Comparison of ENCODE assay signal across 38 cellular contexts in the genomic region with DNA sequence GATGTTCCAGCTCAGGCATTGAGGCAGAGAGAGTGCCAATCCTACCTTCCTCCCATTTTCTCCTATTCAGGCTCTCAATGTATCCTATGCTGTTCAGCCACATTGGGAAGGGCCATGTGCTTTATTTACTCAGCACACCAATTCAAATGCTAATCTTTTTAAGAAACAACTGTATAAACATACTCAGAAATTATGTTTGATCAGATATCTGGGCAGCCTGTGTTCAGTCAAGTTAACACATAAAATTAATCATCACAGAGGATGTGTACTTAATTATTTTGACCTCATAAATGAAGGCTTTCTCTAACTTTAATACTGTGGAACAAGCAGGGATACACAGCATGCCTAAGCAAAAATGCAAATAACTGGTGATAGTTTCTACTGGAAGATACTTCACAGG.
"Had no signal": no experiment of that assay in that cellular context is flagged by ENCODE, and none has a peak within 500 bp of the region (broad histone marks: within the 10 kb centered on the region; RNA-seq: fewer than 3 reads in every experiment).

No MANE protein-coding gene starts in this region.

- H3K9me3 ChIP-seq: ascending aorta, MG63 had no signal

- ATAC-seq: activated naive CD8-positive, alpha-beta T cell treated with anti-CD3 and anti-CD28 coated beads, Interleukin-2, amount 50 U/mL, for 24 hours; activated T-cell treated with anti-CD3 and anti-CD28 coated beads, Interleukin-2, amount 50 U/mL, for 4 hours; Panc1; T-cell had no signal

- H3K36me3 Mint-ChIP-seq: activated CD4-positive, alpha-beta memory T cell treated with anti-CD3 and anti-CD28 coated beads for 36 hours; activated naive CD8-positive, alpha-beta T cell; T-cell had no signal

- H3K27ac ChIP-seq: ascending aorta, cardiac muscle cell, coronary artery, VCaP had no signal

- H3K4me3 Mint-ChIP-seq: activated B cell treated with CpG ODN at 0.5 μM for 24 hours; activated CD4-positive, alpha-beta memory T cell treated with anti-CD3 and anti-CD28 coated beads for 36 hours; activated naive CD4-positive, alpha-beta T cell treated with anti-CD3 and anti-CD28 coated beads for 36 hours; activated naive CD8-positive, alpha-beta T cell; activated naive CD8-positive, alpha-beta T cell treated with anti-CD3 and anti-CD28 coated beads, Interleukin-2, amount 50 U/mL, for 24 hours; activated T-cell treated with anti-CD3 and anti-CD28 coated beads, Interleukin-2, amount 50 U/mL, for 4 hours; activated T-helper 1 cell treated with anti-CD3 and anti-CD28 coated beads, Interleukin-12 subunit alpha, Interleukin-12 subunit beta, Interleukin-2, Interleukin-4 antibody, amounts not matched to agents 30 ng/mL and 10 ng/mL and 1 ng/mL, durations not matched to agents 14 hours and 24 hours and 36 hours; central memory CD8-positive, alpha-beta T cell; T-cell had no signal

- DNase-seq: activated B cell treated with CpG ODN at 0.5 μM for 24 hours; activated CD4-positive, alpha-beta memory T cell treated with anti-CD3 and anti-CD28 coated beads for 36 hours; activated CD4-positive, alpha-beta T cell treated with anti-CD3 and anti-CD28 coated beads for 4 hours; activated CD4-positive, alpha-beta T cell treated with anti-CD3 and anti-CD28 coated beads, Interleukin-2, amount 50 U/mL, for 1 hour; activated CD4-positive, CD25-positive, alpha-beta regulatory T cell treated with anti-CD3 and anti-CD28 coated beads, Interleukin-2, amount 50 U/mL, for 72 hours; activated CD8-positive, alpha-beta memory T cell treated with anti-CD3 and anti-CD28 coated beads, Interleukin-2, amount 50 U/mL, for 4 hours; activated gamma-delta T cell treated with Interleukin-2 at 50 U/mL for 16 hours; activated naive CD4-positive, alpha-beta T cell treated with anti-CD3 and anti-CD28 coated beads for 36 hours; activated naive CD8-positive, alpha-beta T cell treated with anti-CD3 and anti-CD28 coated beads, Interleukin-2, amount 50 U/mL, for 24 hours; activated T-cell treated with anti-CD3 and anti-CD28 coated beads for 4 hours; activated T-cell treated with anti-CD3 and anti-CD28 coated beads, Interleukin-2, amount 50 U/mL, for 4 hours; Karpas-422; KBM-7; MG63; NCI-H1048; NCI-H1105 treated with DMSO at 0.1 percent for 48 hours; NCI-H1436; NCI-H187; NCI-H2029 treated with DMSO at 0.1 percent for 48 hours; NCI-H2107; NCI-H2171 treated with DMSO at 0.1 percent for 48 hours; NCI-H2227 treated with DMSO at 0.1 percent for 48 hours; NCI-H446; NCI-H510A treated with DMSO at 0.1 percent for 48 hours; NCI-H526 treated with DMSO at 0.1 percent for 48 hours; NCI-H82; RPMI8226; T-cell; T-helper 2 cell; T-helper 9 cell had no signal

- H3K27me3 Mint-ChIP-seq: activated B cell treated with CpG ODN at 0.5 μM for 24 hours; activated CD4-positive, alpha-beta memory T cell treated with anti-CD3 and anti-CD28 coated beads for 36 hours; activated naive CD8-positive, alpha-beta T cell; activated naive CD8-positive, alpha-beta T cell treated with anti-CD3 and anti-CD28 coated beads, Interleukin-2, amount 50 U/mL, for 24 hours; central memory CD8-positive, alpha-beta T cell; T-cell had no signal

- H3K4me1 ChIP-seq: ascending aorta had no signal

- H3K27me3 ChIP-seq: ascending aorta, cardiac muscle cell, MG63 had no signal

- H3K4me1 Mint-ChIP-seq: activated B cell treated with CpG ODN at 0.5 μM for 24 hours; activated naive CD8-positive, alpha-beta T cell treated with anti-CD3 and anti-CD28 coated beads, Interleukin-2, amount 50 U/mL, for 24 hours; central memory CD8-positive, alpha-beta T cell; T-cell had no signal

- H3K9me3 Mint-ChIP-seq: activated naive CD4-positive, alpha-beta T cell treated with anti-CD3 and anti-CD28 coated beads for 36 hours; activated T-cell treated with anti-CD3 and anti-CD28 coated beads, Interleukin-2, amount 50 U/mL, for 4 hours; activated T-helper 1 cell treated with anti-CD3 and anti-CD28 coated beads, Interleukin-12 subunit alpha, Interleukin-12 subunit beta, Interleukin-2, Interleukin-4 antibody, amounts not matched to agents 30 ng/mL and 10 ng/mL and 1 ng/mL, durations not matched to agents 14 hours and 24 hours and 36 hours; central memory CD8-positive, alpha-beta T cell; T-cell had no signal

- H3K4me3 ChIP-seq: ascending aorta, cardiac muscle cell, coronary artery, MG63 had no signal

- H3K36me3 ChIP-seq: ascending aorta, cardiac muscle cell, MG63 had no signal

- H3K27ac Mint-ChIP-seq: activated B cell treated with CpG ODN at 0.5 μM for 24 hours; activated CD4-positive, alpha-beta memory T cell treated with anti-CD3 and anti-CD28 coated beads for 36 hours; activated naive CD4-positive, alpha-beta T cell treated with anti-CD3 and anti-CD28 coated beads for 36 hours; activated naive CD8-positive, alpha-beta T cell; activated naive CD8-positive, alpha-beta T cell treated with anti-CD3 and anti-CD28 coated beads, Interleukin-2, amount 50 U/mL, for 24 hours; activated T-helper 1 cell treated with anti-CD3 and anti-CD28 coated beads, Interleukin-12 subunit alpha, Interleukin-12 subunit beta, Interleukin-2, Interleukin-4 antibody, amounts not matched to agents 30 ng/mL and 10 ng/mL and 1 ng/mL, durations not matched to agents 14 hours and 24 hours and 36 hours; T-cell had no signal
